In the genomic region with DNA sequence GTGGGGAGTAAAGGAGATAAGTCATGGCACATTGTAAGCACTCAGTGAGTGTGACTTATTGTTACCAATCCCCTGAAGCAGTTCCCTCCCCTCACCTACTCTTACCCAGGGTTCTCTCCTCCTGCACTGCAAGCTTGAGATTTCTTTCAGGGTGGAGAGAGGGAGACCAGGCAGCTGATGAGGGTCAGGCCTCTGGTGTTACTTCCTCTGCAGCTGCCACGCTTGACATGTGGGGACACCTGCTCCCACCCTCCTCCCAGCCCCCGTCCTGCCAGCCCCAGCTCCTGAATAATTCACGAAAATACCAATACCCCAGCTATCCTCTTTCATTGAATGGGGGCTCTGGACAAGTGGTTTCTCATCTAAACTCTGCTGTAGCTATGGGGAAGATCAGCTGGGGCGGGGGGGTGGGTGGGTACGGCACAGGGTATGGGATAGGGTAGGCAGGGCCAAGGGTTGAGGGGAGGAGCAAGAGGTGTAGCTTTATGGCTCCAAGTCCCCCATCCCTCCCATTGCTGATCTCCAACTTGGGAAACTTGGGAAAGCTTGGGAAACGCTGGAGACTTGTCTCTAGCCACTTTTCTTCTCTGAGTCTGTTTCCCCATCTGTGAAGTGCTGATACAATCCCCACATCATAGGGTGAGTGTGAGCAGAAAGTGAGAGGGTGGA, we compare ENCODE assay signal across 1 cellular context.
TF ChIP-seq lines count a peak whose summit lies in the region.

No MANE protein-coding gene starts in this region.

TF ChIP-seq in A549, 52 proteins besides CTCF, POLR2A, EP300 and RAD21 (continued from another document):
- TF ChIP-seq, protein P1, sequence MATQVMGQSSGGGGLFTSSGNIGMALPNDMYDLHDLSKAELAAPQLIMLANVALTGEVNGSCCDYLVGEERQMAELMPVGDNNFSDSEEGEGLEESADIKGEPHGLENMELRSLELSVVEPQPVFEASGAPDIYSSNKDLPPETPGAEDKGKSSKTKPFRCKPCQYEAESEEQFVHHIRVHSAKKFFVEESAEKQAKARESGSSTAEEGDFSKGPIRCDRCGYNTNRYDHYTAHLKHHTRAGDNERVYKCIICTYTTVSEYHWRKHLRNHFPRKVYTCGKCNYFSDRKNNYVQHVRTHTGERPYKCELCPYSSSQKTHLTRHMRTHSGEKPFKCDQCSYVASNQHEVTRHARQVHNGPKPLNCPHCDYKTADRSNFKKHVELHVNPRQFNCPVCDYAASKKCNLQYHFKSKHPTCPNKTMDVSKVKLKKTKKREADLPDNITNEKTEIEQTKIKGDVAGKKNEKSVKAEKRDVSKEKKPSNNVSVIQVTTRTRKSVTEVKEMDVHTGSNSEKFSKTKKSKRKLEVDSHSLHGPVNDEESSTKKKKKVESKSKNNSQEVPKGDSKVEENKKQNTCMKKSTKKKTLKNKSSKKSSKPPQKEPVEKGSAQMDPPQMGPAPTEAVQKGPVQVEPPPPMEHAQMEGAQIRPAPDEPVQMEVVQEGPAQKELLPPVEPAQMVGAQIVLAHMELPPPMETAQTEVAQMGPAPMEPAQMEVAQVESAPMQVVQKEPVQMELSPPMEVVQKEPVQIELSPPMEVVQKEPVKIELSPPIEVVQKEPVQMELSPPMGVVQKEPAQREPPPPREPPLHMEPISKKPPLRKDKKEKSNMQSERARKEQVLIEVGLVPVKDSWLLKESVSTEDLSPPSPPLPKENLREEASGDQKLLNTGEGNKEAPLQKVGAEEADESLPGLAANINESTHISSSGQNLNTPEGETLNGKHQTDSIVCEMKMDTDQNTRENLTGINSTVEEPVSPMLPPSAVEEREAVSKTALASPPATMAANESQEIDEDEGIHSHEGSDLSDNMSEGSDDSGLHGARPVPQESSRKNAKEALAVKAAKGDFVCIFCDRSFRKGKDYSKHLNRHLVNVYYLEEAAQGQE (IDR thresholded peaks at IDR 0.05), result no peak
- TF ChIP-seq, protein P2, sequence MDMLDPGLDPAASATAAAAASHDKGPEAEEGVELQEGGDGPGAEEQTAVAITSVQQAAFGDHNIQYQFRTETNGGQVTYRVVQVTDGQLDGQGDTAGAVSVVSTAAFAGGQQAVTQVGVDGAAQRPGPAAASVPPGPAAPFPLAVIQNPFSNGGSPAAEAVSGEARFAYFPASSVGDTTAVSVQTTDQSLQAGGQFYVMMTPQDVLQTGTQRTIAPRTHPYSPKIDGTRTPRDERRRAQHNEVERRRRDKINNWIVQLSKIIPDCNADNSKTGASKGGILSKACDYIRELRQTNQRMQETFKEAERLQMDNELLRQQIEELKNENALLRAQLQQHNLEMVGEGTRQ (IDR thresholded peaks at IDR 0.05), result no peak
- TF ChIP-seq RNF2 (IDR thresholded peaks at IDR 0.05; ENCODE audit: borderline replicate concordance, low read depth), result no peak
